8 cellular contexts compared by ENCODE assay signal in genomic region chr1:225999227-225999911, GRCh38. TPM values are rescaled to one million over a fixed set of nuclear protein-coding genes. Genes with fewer than 3 reads are reported as not detected.
DNase-seq lines count a peak whose midpoint lies in the region; ATAC-seq and TF ChIP-seq lines count a peak whose summit lies in the region.

Gene SDE2 (minus strand): TSS chr1:225999343. CDS start chr1:225999312, 31 bp downstream.

- H3K9me3 ChIP-seq in PC-9 (ENCODE audit: insufficient read depth, low read depth) = no peaks in the 10 kb centered on the region
- H3K9me3 ChIP-seq in mucosa of stomach (ENCODE audit: control insufficient read depth, low read length) = no peaks in the 10 kb centered on the region

- H4K20me1 ChIP-seq in PC-9 (ENCODE audit: insufficient read depth) = peaks cover 11% of the 10 kb centered on the region; the same call in 1 of the 2 replicates

- peak within 1 kb of the TSS; percentile 95 for H3K4me3 ChIP-seq in Jurkat, Clone E6-1 (ENCODE audit: low read length)
- peak within 1 kb of the TSS; percentile 79 for H3K4me3 ChIP-seq in PC-9
- peak within 1 kb of the TSS; percentile 96 for H3K4me3 ChIP-seq in mucosa of stomach (ENCODE audit: low read length)

- peak within 1 kb of the TSS; percentile 87 for H2AFZ ChIP-seq in PC-9

- DNase-seq in DMS153 (lab: John Stamatoyannopoulos, UW) (peak; percentile 99), PC-9 (peak; percentile 92 to 100), erythroblast (lab: John Stamatoyannopoulos, UW) (peak; percentile 100)
- peak; percentile 99 for DNase-seq in Jurkat, Clone E6-1 (ENCODE audit: low read depth, low spot score)
- peak; percentile 99 for DNase-seq in activated T-cell treated with anti-CD3 and anti-CD28 coated beads, Interleukin-2, amount 50 U/mL, for 1 hour
- DNase-seq in stimulated activated CD8-positive, alpha-beta memory T cell treated with anti-CD3 and anti-CD28 coated beads, Interleukin-7, amount 100 ng/mL, for 1 hour (ENCODE audit: low read depth in 2 of 2) = peak; percentile 99 to 100

- H3K9me2 ChIP-seq in PC-9 (ENCODE audit: insufficient read depth) = no peaks in the 10 kb centered on the region

- H3K9ac ChIP-seq in mucosa of stomach (ENCODE audit: low read length) = peak within 1 kb of the TSS; percentile 98

- H3K4me1 ChIP-seq in PC-9 (replicated peaks; ENCODE audit: insufficient read depth) (peaks cover 27% of the 10 kb centered on the region), mucosa of stomach (ENCODE audit: control insufficient read depth, insufficient read depth, low read length) (peaks cover 24% of the 10 kb centered on the region)

- H3K27me3 ChIP-seq in PC-9 (ENCODE audit: insufficient read depth, low read depth) (no peaks in the 10 kb centered on the region), mucosa of stomach (ENCODE audit: control insufficient read depth, insufficient read depth, low read length) (no peaks in the 10 kb centered on the region)

- H3F3A ChIP-seq in PC-9 (ENCODE audit: insufficient read depth, low read depth) = peaks cover 15% of the 10 kb centered on the region; the same call in 1 of the 2 replicates

- peaks cover 48% of the 10 kb centered on the region for H3K79me2 ChIP-seq in PC-9 (ENCODE audit: low read depth)

- intact Hi-C loops in PC-9 (cut with micrococcal nuclease; ENCODE audit: unreplicated experiment) = loop anchor here (1.0 to 10.0 kb wide), 4 partner anchors 63 to 335 kb away; partner anchors contain the start of gene H3-3A

- ATAC-seq in GM21619 (IDR thresholded peaks at IDR 0.05; ENCODE audit: unreplicated experiment) = peak; percentile 75

- H3K36me3 ChIP-seq in PC-9 (ENCODE audit: low read depth) = no peaks in the 10 kb centered on the region; the same call in 1 of the 2 replicates
- no peaks in the 10 kb centered on the region for H3K36me3 ChIP-seq in mucosa of stomach (ENCODE audit: control insufficient read depth, insufficient read depth, low read length)

- CTCF ChIA-PET in PC-9 (lab: Charles Lee) = interaction anchor here (0.6 to 1.2 kb wide), 3 partner anchors 9 to 525 kb away, joined by 3 to 4 read pairs (median 3); no protein-coding TSS in a partner anchor

- peak within 1 kb of the TSS; percentile 99 for H3K4me2 ChIP-seq in PC-9

- TF ChIP-seq POLR2A in erythroblast (IDR thresholded peaks at IDR 0.05; ENCODE audit: low read length) = peak; percentile 99

- no peak for TF ChIP-seq CTCF in PC-9 (conservative IDR thresholded peaks at IDR 0.05)

- POLR2A ChIA-PET in PC-9 (lab: Charles Lee; ENCODE audit: unreplicated experiment) = interaction anchor here (0.5 to 1.1 kb wide), 7 partner anchors 60 to 1542 kb away, joined by 3 to 7 read pairs (median 5); partner anchors contain the start of gene H3-3A

- H3K27ac ChIP-seq in PC-9 = peak within 1 kb of the TSS; percentile 67

- BruUV-seq in PC-9 (replicated peaks; lab: Mats Ljungman, UMichigan) = TSS peak; percentile 99

RNA-seq across cellular contexts. Expression of gene SDE2, which starts in this region (rescaled TPM):
- polyA plus RNA-seq in Jurkat, Clone E6-1 (2012; ENCODE audit: insufficient read depth, insufficient read length) = 7.2 TPM
- total RNA-seq in PC-9 (2021) = 16.0 and 17.3 TPM in 2 replicates

Comparison
In these comparisons a context has a peak if more than half of its experiments do, and no peak if none do; other contexts are left out.
1. Peak in every context shown above with its lines: DNase-seq, ATAC-seq, H3K4me3 ChIP-seq and H3K27ac ChIP-seq.